35 cellular contexts compared by ENCODE assay signal in genomic region chr2:139605668-139606067, GRCh38.
"Had no signal": no experiment of that assay in that cellular context is flagged by ENCODE, and none has a peak within 500 bp of the region (broad histone marks: within the 10 kb centered on the region; RNA-seq: fewer than 3 reads in every experiment).

No MANE protein-coding gene starts in this region.

- DNase-seq: Karpas-422, Kasumi-1, MG63, MM.1S, MV-4-11, NCI-H1048, NCI-H1092, NCI-H1092 treated with DMSO at 0.1 percent for 48 hours, NCI-H1105, NCI-H1105 treated with DMSO at 0.1 percent for 48 hours, NCI-H1417, NCI-H1417 treated with DMSO at 0.1 percent for 48 hours, NCI-H1436, NCI-H1436 treated with DMSO at 0.1 percent for 48 hours, NCI-H146, NCI-H1694, NCI-H1694 treated with DMSO at 0.1 percent for 48 hours, NCI-H187, NCI-H187 treated with DMSO at 0.1 percent for 48 hours, NCI-H1930, NCI-H2029, NCI-H2029 treated with DMSO at 0.1 percent for 48 hours, NCI-H2081, NCI-H2081 treated with DMSO at 0.1 percent for 48 hours, NCI-H2107, NCI-H2171, NCI-H2171 treated with DMSO at 0.1 percent for 48 hours, NCI-H2227 treated with DMSO at 0.1 percent for 48 hours, NCI-H226, NCI-H345, NCI-H446, NCI-H446 treated with DMSO at 0.1 percent for 48 hours, NCI-H510A, NCI-H510A treated with DMSO at 0.1 percent for 48 hours, NCI-H524 had no signal

- H3K36me3 ChIP-seq: MG63 had no signal

- H3K4me3 ChIP-seq: MG63 had no signal

- H3K9me3 ChIP-seq: MG63 had no signal

- H3K27me3 ChIP-seq: MG63 had no signal
